ENCODE assay signal across 19 cellular contexts in the genomic region with DNA sequence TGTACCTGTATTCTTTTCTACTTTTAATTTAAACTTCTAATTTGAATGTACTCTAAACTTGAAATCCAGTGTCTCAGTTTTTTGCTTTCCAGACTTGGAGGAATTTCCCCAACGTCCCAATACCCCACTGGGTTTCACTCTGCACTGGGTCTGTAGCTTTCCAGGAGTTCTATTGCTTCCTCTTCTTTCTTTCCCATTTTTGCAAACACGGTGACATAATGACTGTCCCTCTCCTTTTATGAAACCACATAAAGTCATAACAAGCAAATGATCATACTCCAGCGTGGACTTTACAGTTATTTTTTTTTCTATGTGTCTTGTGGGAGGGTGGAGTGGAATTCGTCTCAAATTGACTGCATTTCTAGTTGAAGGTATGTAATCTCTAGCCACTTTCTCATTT.
DNase-seq lines count a peak whose midpoint lies in the region; ATAC-seq, FAIRE-seq and TF ChIP-seq lines count a peak whose summit lies in the region.
"Had no signal": no experiment of that assay in that cellular context is flagged by ENCODE, and none has a peak within 500 bp of the region (broad histone marks: within the 10 kb centered on the region; RNA-seq: fewer than 3 reads in every experiment).

No MANE protein-coding gene starts in this region.

- no peaks in the 10 kb centered on the region for H3F3A ChIP-seq in Loucy (ENCODE audit: low read depth)

- no peaks in the 10 kb centered on the region for H3K79me2 ChIP-seq in Loucy (ENCODE audit: insufficient read depth, low read length)

- H3K9me3 Mint-ChIP-seq in activated naive CD4-positive, alpha-beta T cell treated with anti-CD3 and anti-CD28 coated beads, Interleukin-2, amount 50 U/mL, for 72 hours: no peaks in the 10 kb centered on the region
- H3K9me3 Mint-ChIP-seq in activated naive CD4-positive, alpha-beta T cell treated with anti-CD3 and anti-CD28 coated beads, Interleukin-2, amount 10 ng/mL, durations not matched to agents 7 days and 5 days: no peaks in the 10 kb centered on the region
- no peaks in the 10 kb centered on the region for H3K9me3 Mint-ChIP-seq in stimulated activated effector memory CD8-positive, alpha-beta T cell treated with anti-CD3 and anti-CD28 coated beads, Interleukin-12 subunit alpha, Interleukin-12 subunit beta, amount 100 ng/mL, for 72 hours
- H3K9me3 Mint-ChIP-seq: CD4-positive, alpha-beta T cell had no signal

- no peaks in the 10 kb centered on the region for H3K9me3 ChIP-seq in Loucy (ENCODE audit: insufficient read depth, low read depth, low read length)
- H3K9me3 ChIP-seq: BLaER1 treated with 17β-estradiol and CSF1 and Interleukin-3, amounts not matched to agents 10 nM and 100 nM; HAP-1 had no signal

- H3K4me2 ChIP-seq in Loucy (ENCODE audit: low read depth, low read length, poor library complexity, severe bottlenecking): no peak overlapping the region

- H3K27me3 Mint-ChIP-seq in activated naive CD4-positive, alpha-beta T cell treated with anti-CD3 and anti-CD28 coated beads, Interleukin-2, amount 10 ng/mL, durations not matched to agents 7 days and 5 days: peaks cover 21% of the 10 kb centered on the region
- H3K27me3 Mint-ChIP-seq: CD4-positive, alpha-beta T cell had no signal

- no peaks in the 10 kb centered on the region for H3K27me3 ChIP-seq in Loucy (ENCODE audit: insufficient read depth, low read length, poor library complexity, severe bottlenecking)

- H3K4me3 ChIP-seq in Loucy (ENCODE audit: low read length, poor library complexity, severe bottlenecking): no peak overlapping the region
- H3K4me3 ChIP-seq: BLaER1 treated with 17β-estradiol and CSF1 and Interleukin-3, amounts not matched to agents 10 nM and 100 nM; HAP-1 had no signal

- no peak for TF ChIP-seq CTCF in Loucy (conservative IDR thresholded peaks at IDR 0.05; ENCODE audit: low read length)

- no peaks in the 10 kb centered on the region for H3K9me2 ChIP-seq in Loucy (replicated peaks; ENCODE audit: low read depth, low read length)

- FAIRE-seq in TTC549 (lab: Jason Lieb, UNC): peak; percentile 33
- FAIRE-seq: GM12891, HepG2, HTR-8/SVneo had no signal

- H3K4me1 Mint-ChIP-seq in activated naive CD4-positive, alpha-beta T cell treated with anti-CD3 and anti-CD28 coated beads, Interleukin-2, amount 10 ng/mL, durations not matched to agents 7 days and 5 days: peaks cover 7% of the 10 kb centered on the region
- H3K4me1 Mint-ChIP-seq in stimulated activated effector memory CD8-positive, alpha-beta T cell treated with anti-CD3 and anti-CD28 coated beads, Interleukin-12 subunit alpha, Interleukin-12 subunit beta, amount 100 ng/mL, for 72 hours: peaks cover 15% of the 10 kb centered on the region

- H4K20me1 ChIP-seq in Loucy (ENCODE audit: insufficient read depth, low read length, poor library complexity, severe bottlenecking): no peaks in the 10 kb centered on the region
- H4K20me1 ChIP-seq: BLaER1 treated with 17β-estradiol and CSF1 and Interleukin-3, amounts not matched to agents 10 nM and 100 nM had no signal

- H3K4me3 Mint-ChIP-seq in activated naive CD4-positive, alpha-beta T cell treated with anti-CD3 and anti-CD28 coated beads, Interleukin-2, amount 10 ng/mL, durations not matched to agents 7 days and 5 days: no peak overlapping the region
- H3K4me3 Mint-ChIP-seq in stimulated activated effector memory CD8-positive, alpha-beta T cell treated with anti-CD3 and anti-CD28 coated beads, Interleukin-12 subunit alpha, Interleukin-12 subunit beta, amount 100 ng/mL, for 72 hours: no peak overlapping the region
- H3K4me3 Mint-ChIP-seq: CD4-positive, alpha-beta T cell had no signal

- peaks cover 35% of the 10 kb centered on the region for H3K4me1 ChIP-seq in Loucy (ENCODE audit: insufficient read depth, low read length, poor library complexity, severe bottlenecking)
- H3K4me1 ChIP-seq: HAP-1 had no signal

- H3K27ac Mint-ChIP-seq in activated naive CD4-positive, alpha-beta T cell treated with anti-CD3 and anti-CD28 coated beads, Interleukin-2, amount 50 U/mL, for 72 hours: no peak overlapping the region
- H3K27ac Mint-ChIP-seq in activated naive CD4-positive, alpha-beta T cell treated with anti-CD3 and anti-CD28 coated beads, Interleukin-2, amount 10 ng/mL, durations not matched to agents 7 days and 5 days: no peak overlapping the region
- no peak overlapping the region for H3K27ac Mint-ChIP-seq in stimulated activated effector memory CD8-positive, alpha-beta T cell treated with anti-CD3 and anti-CD28 coated beads, Interleukin-12 subunit alpha, Interleukin-12 subunit beta, amount 100 ng/mL, for 72 hours
- H3K27ac Mint-ChIP-seq: CD4-positive, alpha-beta T cell had no signal

- CTCF ChIA-PET in activated naive CD4-positive, alpha-beta T cell treated with anti-CD3 and anti-CD28 coated beads, Interleukin-2, amount 10 ng/mL, durations not matched to agents 7 days and 5 days (lab: Charles Lee): interaction anchor here (0.7 to 0.9 kb wide), 2 partner anchors 11 to 45 kb away, joined by 3 to 4 read pairs; no protein-coding TSS in a partner anchor

- no peaks in the 10 kb centered on the region for H3K36me3 ChIP-seq in Loucy (ENCODE audit: insufficient read depth, low read length)
- H3K36me3 ChIP-seq: BLaER1 treated with 17β-estradiol and CSF1 and Interleukin-3, amounts not matched to agents 10 nM and 100 nM; HAP-1 had no signal

- no peak overlapping the region for H3K9ac ChIP-seq in Loucy (ENCODE audit: low read depth, low read length, poor library complexity, severe bottlenecking)
- H3K9ac ChIP-seq: BLaER1 treated with 17β-estradiol and CSF1 and Interleukin-3, amounts not matched to agents 10 nM and 100 nM had no signal

- peak; percentile 48 to 63 for ATAC-seq in activated naive CD4-positive, alpha-beta T cell treated with anti-CD3 and anti-CD28 coated beads, Interleukin-2, amount 50 U/mL, for 72 hours
- ATAC-seq in stimulated activated effector memory CD8-positive, alpha-beta T cell treated with anti-CD3 and anti-CD28 coated beads, Interleukin-12 subunit alpha, Interleukin-12 subunit beta, amount 100 ng/mL, for 72 hours: peak; percentile 45
- ATAC-seq in HG03354 (IDR thresholded peaks at IDR 0.05; ENCODE audit: poor library complexity, severe bottlenecking, unreplicated experiment) (no peak), GM21529 (IDR thresholded peaks at IDR 0.05; ENCODE audit: unreplicated experiment) (no peak)
- ATAC-seq: HepG2 had no signal

- DNase-seq in activated naive CD4-positive, alpha-beta T cell treated with anti-CD3 and anti-CD28 coated beads, Interleukin-2, amount 50 U/mL, for 72 hours (ENCODE audit: low spot score in 2 of 2): no peak
- no peak for DNase-seq in activated naive CD4-positive, alpha-beta T cell treated with anti-CD3 and anti-CD28 coated beads, Interleukin-2, amount 10 ng/mL, durations not matched to agents 7 days and 5 days
- no peak for DNase-seq in stimulated activated effector memory CD8-positive, alpha-beta T cell treated with anti-CD3 and anti-CD28 coated beads, Interleukin-12 subunit alpha, Interleukin-12 subunit beta, amount 100 ng/mL, for 72 hours (ENCODE audit: low spot score in 2 of 2)
- DNase-seq in NCI-H1092 treated with DMSO at 0.1 percent for 48 hours (lab: John Stamatoyannopoulos, UW): no peak
- DNase-seq: ACHN; Calu3; CD4-positive, alpha-beta T cell; DMS 273 treated with DMSO at 0.1 percent for 48 hours; DMS79; GOT3 had no signal

- 0 out of 2 replicates have a peak overlapping the region, but pooled peaks have one; percentile 49 for H2AFZ ChIP-seq in Loucy (ENCODE audit: low read length)

- H3K36me3 Mint-ChIP-seq in activated naive CD4-positive, alpha-beta T cell treated with anti-CD3 and anti-CD28 coated beads, Interleukin-2, amount 50 U/mL, for 72 hours: peaks cover 0 to 10% of the 10 kb centered on the region in 2 donors
- H3K36me3 Mint-ChIP-seq in activated naive CD4-positive, alpha-beta T cell treated with anti-CD3 and anti-CD28 coated beads, Interleukin-2, amount 10 ng/mL, durations not matched to agents 7 days and 5 days: no peaks in the 10 kb centered on the region
- H3K36me3 Mint-ChIP-seq in stimulated activated effector memory CD8-positive, alpha-beta T cell treated with anti-CD3 and anti-CD28 coated beads, Interleukin-12 subunit alpha, Interleukin-12 subunit beta, amount 100 ng/mL, for 72 hours: no peaks in the 10 kb centered on the region

Comparison
In these comparisons a context has a peak if more than half of its experiments do, and no peak if none do; other contexts are left out.
1. ATAC-seq: peak in activated naive CD4-positive, alpha-beta T cell treated with anti-CD3 and anti-CD28 coated beads, Interleukin-2, amount 50 U/mL, for 72 hours (2 of 2) and stimulated activated effector memory CD8-positive, alpha-beta T cell treated with anti-CD3 and anti-CD28 coated beads, Interleukin-12 subunit alpha, Interleukin-12 subunit beta, amount 100 ng/mL, for 72 hours (single experiment); none in HG03354 (single experiment) and GM21529 (single experiment).